Comparison of ENCODE assay signal across 7 cellular contexts in the genomic region with DNA sequence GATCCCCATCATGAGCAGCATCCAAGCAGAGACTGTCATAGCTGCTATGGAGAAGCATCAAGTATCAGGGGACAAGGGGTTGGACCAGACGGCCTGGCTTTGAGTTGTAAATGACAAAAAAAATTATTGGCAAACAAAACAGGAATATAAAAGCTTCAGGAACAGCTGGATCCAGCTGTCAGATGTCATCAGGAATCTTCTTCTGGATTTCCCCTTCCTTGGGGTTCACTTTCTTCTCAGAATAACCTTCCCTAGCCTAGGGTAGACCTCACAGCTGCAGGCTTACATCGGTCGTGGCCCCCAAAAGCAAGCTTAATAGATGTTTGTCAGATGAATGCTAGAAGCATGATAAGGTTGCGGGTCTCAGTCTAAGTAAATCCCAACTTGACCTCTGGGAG.
"Had no signal": no experiment of that assay in that cellular context is flagged by ENCODE, and none has a peak within 500 bp of the region (broad histone marks: within the 10 kb centered on the region; RNA-seq: fewer than 3 reads in every experiment).

No MANE protein-coding gene starts in this region.

- H3K9me3 ChIP-seq: body of pancreas, ovary had no signal

- H3K4me3 Mint-ChIP-seq: activated naive CD4-positive, alpha-beta T cell treated with anti-CD3 and anti-CD28 coated beads, Interleukin-2, amount 50 U/mL, for 24 hours; dendritic cell treated with granulocyte-macrophage colony-stimulating factor and Interleukin-4, amounts not matched to agents 40 ng/mL and 50 ng/mL, for 4 days; endodermal cell had no signal

- H3K4me3 ChIP-seq: body of pancreas, lung, ovary had no signal

- H3K27ac ChIP-seq: body of pancreas, ovary had no signal

- ATAC-seq: body of pancreas had no signal

- H3K27me3 ChIP-seq: body of pancreas, ovary had no signal

- H3K27ac Mint-ChIP-seq: activated naive CD4-positive, alpha-beta T cell treated with anti-CD3 and anti-CD28 coated beads, Interleukin-2, amount 50 U/mL, for 24 hours; dendritic cell treated with granulocyte-macrophage colony-stimulating factor and Interleukin-4, amounts not matched to agents 40 ng/mL and 50 ng/mL, for 4 days; endodermal cell had no signal

- H3K36me3 ChIP-seq: ovary had no signal

- DNase-seq: activated T-cell treated with anti-CD3 and anti-CD28 coated beads for 4 hours had no signal

- H3K27me3 Mint-ChIP-seq: activated naive CD4-positive, alpha-beta T cell treated with anti-CD3 and anti-CD28 coated beads, Interleukin-2, amount 50 U/mL, for 24 hours had no signal
